9 cellular contexts compared by ENCODE assay signal in genomic region chr1:8870605-8871538, GRCh38. TPM values are rescaled to one million over a fixed set of nuclear protein-coding genes. Genes with fewer than 3 reads are reported as not detected.
DNase-seq lines count a peak whose midpoint lies in the region; ATAC-seq, FAIRE-seq and TF ChIP-seq lines count a peak whose summit lies in the region.
"Had no signal": no experiment of that assay in that cellular context is flagged by ENCODE, and none has a peak within 500 bp of the region (broad histone marks: within the 10 kb centered on the region; RNA-seq: fewer than 3 reads in every experiment).

No MANE protein-coding gene starts in this region.

- H3K4me1 ChIP-seq in mucosa of descending colon (ENCODE audit: low read depth) = peaks cover 61% of the 10 kb centered on the region

- DNase-seq in ELR (ENCODE audit: low read depth) (peak; percentile 71), NOMO-1 treated with dmso at 0.1 percent for 144 hours (lab: John Stamatoyannopoulos, UW; ENCODE audit: unreplicated experiment) (peak; percentile 80), chondrocyte (ENCODE audit: low spot score) (no peak), mucosa of descending colon (no peak), GM19239 (ENCODE audit: insufficient read length, low spot score) (no peak), NCI-H2227 treated with DMSO at 0.1 percent for 48 hours (lab: John Stamatoyannopoulos, UW) (no peak), D341Med (ENCODE audit: low spot score) (no peak)
- no peak for DNase-seq in stimulated activated CD4-positive, alpha-beta T cell treated with anti-CD3 and anti-CD28 coated beads, Interleukin-2, amount 100 ng/mL, for 24 hours

- peak; percentile 28 for ATAC-seq in mucosa of descending colon

- H3K9me3 ChIP-seq in mucosa of descending colon = no peaks in the 10 kb centered on the region
- H3K9me3 ChIP-seq: Peyer's patch had no signal

- intact Hi-C loops in mucosa of descending colon (cut with DNase I, micrococcal nuclease) = no loop called here

- H3K36me3 ChIP-seq in mucosa of descending colon (ENCODE audit: low read depth) = peaks cover 4% of the 10 kb centered on the region

- no peaks in the 10 kb centered on the region for H3K9me3 Mint-ChIP-seq in chondrocyte (ENCODE audit: low read depth)

- H3K27me3 Mint-ChIP-seq in chondrocyte (ENCODE audit: low read depth) = no peaks in the 10 kb centered on the region

- peaks cover 78% of the 10 kb centered on the region for H3K4me1 Mint-ChIP-seq in chondrocyte (ENCODE audit: low read depth)

- no peak for FAIRE-seq in GM19239 (lab: Jason Lieb, UNC)

- no peak overlapping the region for H3K4me3 Mint-ChIP-seq in chondrocyte (ENCODE audit: unreplicated experiment)

- H3K27ac Mint-ChIP-seq in chondrocyte (ENCODE audit: unreplicated experiment) = peak overlapping the region; percentile 49

- no peak overlapping the region for H3K4me3 ChIP-seq in mucosa of descending colon
- H3K4me3 ChIP-seq: Peyer's patch had no signal

- TF ChIP-seq CTCF in chondrocyte (IDR thresholded peaks at IDR 0.05) (no peak), mucosa of descending colon (IDR thresholded peaks at IDR 0.05) (no peak)

- peaks cover 64% of the 10 kb centered on the region for H3K36me3 Mint-ChIP-seq in chondrocyte (ENCODE audit: low read depth)

RNA-seq across cellular contexts. Expression of gene ENO1, which starts 7.6 kb away (rescaled TPM):
- total RNA-seq in chondrocyte = 955 to 1,165 TPM (median 1,154 TPM) in 3 replicates
- total RNA-seq in mucosa of descending colon = 100 to 1,000 TPM; 383 to 734 (median 494) TPM

RNA-seq across cellular contexts. Expression of gene RERE, which starts 53.4 kb away (rescaled TPM):
- total RNA-seq in chondrocyte (64.9 to 83.8 TPM (median 65.8 TPM) in 3 replicates), mucosa of descending colon (100 to 1,000 TPM in 2 of 3 donors, 10 to 100 TPM in 1; 99.5 to 204 (median 174) TPM)

Comparison
In these comparisons a context has a peak if more than half of its experiments do, and no peak if none do; other contexts are left out.
1. DNase-seq: peak in ELR (single experiment) and NOMO-1 treated with dmso at 0.1 percent for 144 hours (single experiment); none in chondrocyte (single experiment), mucosa of descending colon (0 of 3), GM19239 (single experiment), NCI-H2227 treated with DMSO at 0.1 percent for 48 hours (single experiment), stimulated activated CD4-positive, alpha-beta T cell treated with anti-CD3 and anti-CD28 coated beads, Interleukin-2, amount 100 ng/mL, for 24 hours (0 of 2) and D341Med (single experiment).